In genomic region chr3:155019576-155019975, GRCh38 we compare ENCODE assay signal across 19 cellular contexts.
DNase-seq lines count a peak whose midpoint lies in the region; ATAC-seq and TF ChIP-seq lines count a peak whose summit lies in the region.
"Had no signal": no experiment of that assay in that cellular context is flagged by ENCODE, and none has a peak within 500 bp of the region (broad histone marks: within the 10 kb centered on the region; RNA-seq: fewer than 3 reads in every experiment).

No MANE protein-coding gene starts in this region.

- no peaks in the 10 kb centered on the region for H3K27me3 ChIP-seq in OCI-LY1 (ENCODE audit: insufficient read depth, low read length)
- H3K27me3 ChIP-seq in fibroblast of lung (ENCODE audit: control insufficient read depth, insufficient read depth, low read length), result no peaks in the 10 kb centered on the region
- no peaks in the 10 kb centered on the region for H3K27me3 ChIP-seq in parathyroid adenoma (ENCODE audit: control insufficient read depth, insufficient read depth, low read length)
- H3K27me3 ChIP-seq: gastrocnemius medialis had no signal

- H2AFZ ChIP-seq in OCI-LY1 (ENCODE audit: low read length) (peak overlapping the region; percentile 76; the same call in 1 of the 2 replicates), fibroblast of lung (ENCODE audit: low read length) (no peak overlapping the region), parathyroid adenoma (peak overlapping the region; percentile 52)

- no peaks in the 10 kb centered on the region for H3K9me3 Mint-ChIP-seq in activated CD4-positive, alpha-beta T cell treated with anti-CD3 and anti-CD28 coated beads for 36 hours (ENCODE audit: low read depth)
- H3K9me3 Mint-ChIP-seq: activated CD4-positive, alpha-beta T cell treated with anti-CD3 and anti-CD28 coated beads, Interleukin-2, amount 10 ng/mL, durations not matched to agents 24 days and 14 days; naive B cell had no signal

- TF ChIP-seq CTCF in OCI-LY1 (IDR thresholded peaks at IDR 0.05; ENCODE audit: low read length) (no peak), fibroblast of lung (conservative IDR thresholded peaks at IDR 0.05 in 1 of 2, IDR thresholded peaks at IDR 0.05 in 1 of 2; ENCODE audit: low read depth in 1 of 2, low read length in 2 of 2) (no peak), parathyroid adenoma (IDR thresholded peaks at IDR 0.05) (no peak), omental fat pad (IDR thresholded peaks at IDR 0.05) (no peak)

- no peaks in the 10 kb centered on the region for H3K9me2 ChIP-seq in OCI-LY1 (ENCODE audit: low read depth, low read length)

- H3K9me3 ChIP-seq in OCI-LY1 (ENCODE audit: low read length), result no peaks in the 10 kb centered on the region
- no peaks in the 10 kb centered on the region for H3K9me3 ChIP-seq in fibroblast of lung (ENCODE audit: control insufficient read depth, insufficient read depth, low read depth, low read length)
- H3K9me3 ChIP-seq in parathyroid adenoma (ENCODE audit: control insufficient read depth, low read length), result no peaks in the 10 kb centered on the region
- H3K9me3 ChIP-seq: gastrocnemius medialis had no signal

- H3K4me1 Mint-ChIP-seq in activated CD4-positive, alpha-beta T cell treated with anti-CD3 and anti-CD28 coated beads for 36 hours, result no peaks in the 10 kb centered on the region
- H3K4me1 Mint-ChIP-seq: activated CD4-positive, alpha-beta T cell treated with anti-CD3 and anti-CD28 coated beads, Interleukin-2, amount 10 ng/mL, durations not matched to agents 24 days and 14 days; activated naive CD8-positive, alpha-beta T cell treated with anti-CD3 and anti-CD28 coated beads, Interleukin-2, amount 50 U/mL, for 24 hours; CD4-positive, CD25-positive, alpha-beta regulatory T cell; stimulated activated naive CD8-positive, alpha-beta T cell treated with anti-CD3 and anti-CD28 coated beads, Interleukin-15, amount 100 ng/mL, for 72 hours had no signal

- H3K27ac ChIP-seq in OCI-LY1 (ENCODE audit: low read depth, low read length, poor library complexity, severe bottlenecking), result no peak overlapping the region
- no peak overlapping the region for H3K27ac ChIP-seq in fibroblast of lung (ENCODE audit: insufficient read depth, low read length)
- H3K27ac ChIP-seq in parathyroid adenoma, result no peak overlapping the region
- H3K27ac ChIP-seq: coronary artery, gastrocnemius medialis had no signal

- intact Hi-C loops in activated CD4-positive, alpha-beta T cell treated with anti-CD3 and anti-CD28 coated beads for 36 hours (cut with DNase I, micrococcal nuclease), result no loop called here

- no peaks in the 10 kb centered on the region for H3K36me3 ChIP-seq in OCI-LY1 (ENCODE audit: insufficient read depth, low read length)
- H3K36me3 ChIP-seq in fibroblast of lung (ENCODE audit: control insufficient read depth, insufficient read depth, low read length), result no peaks in the 10 kb centered on the region
- no peaks in the 10 kb centered on the region for H3K36me3 ChIP-seq in parathyroid adenoma (ENCODE audit: control insufficient read depth, insufficient read depth, low read length)
- H3K36me3 ChIP-seq: gastrocnemius medialis had no signal

- CTCF ChIA-PET in activated CD4-positive, alpha-beta T cell treated with anti-CD3 and anti-CD28 coated beads for 36 hours (lab: Charles Lee), result no interaction called here

- H3K4me2 ChIP-seq in OCI-LY1 (ENCODE audit: low read length) (no peak overlapping the region), fibroblast of lung (ENCODE audit: extremely low read depth, insufficient read depth, low read length) (no peak overlapping the region), parathyroid adenoma (ENCODE audit: low read length) (no peak overlapping the region)

- H3K4me3 Mint-ChIP-seq in activated CD4-positive, alpha-beta T cell treated with anti-CD3 and anti-CD28 coated beads for 36 hours, result no peak overlapping the region
- H3K4me3 Mint-ChIP-seq: activated CD4-positive, alpha-beta T cell treated with anti-CD3 and anti-CD28 coated beads, Interleukin-2, amount 10 ng/mL, durations not matched to agents 24 days and 14 days; activated naive CD8-positive, alpha-beta T cell treated with anti-CD3 and anti-CD28 coated beads, Interleukin-2, amount 50 U/mL, for 24 hours; activated T-cell treated with anti-CD3 and anti-CD28 coated beads, Interleukin-2, amount 50 U/mL, for 4 hours; CD4-positive, CD25-positive, alpha-beta regulatory T cell; naive B cell; stimulated activated naive CD8-positive, alpha-beta T cell treated with anti-CD3 and anti-CD28 coated beads, Interleukin-15, amount 100 ng/mL, for 72 hours; T-helper 1 cell treated with Interleukin-12 subunit alpha and Interleukin-12 subunit beta and Interleukin-4 antibody, amounts not matched to agents 30 μg/mL and 1 μg/mL, for 36 hours had no signal

- H3K79me2 ChIP-seq in OCI-LY1 (ENCODE audit: insufficient read depth, low read length), result no peaks in the 10 kb centered on the region
- H3K79me2 ChIP-seq in fibroblast of lung (ENCODE audit: control insufficient read depth, insufficient read depth, low read length), result no peaks in the 10 kb centered on the region
- no peaks in the 10 kb centered on the region for H3K79me2 ChIP-seq in parathyroid adenoma

- in situ Hi-C loops in G401 (cut with HindIII; ENCODE audit: low sequenced_read_pairs), result no loop called here

- ATAC-seq in activated CD4-positive, alpha-beta T cell treated with anti-CD3 and anti-CD28 coated beads for 36 hours, result no peak
- ATAC-seq in omental fat pad (ENCODE audit: low FRiP score), result no peak
- ATAC-seq: activated naive CD8-positive, alpha-beta T cell treated with anti-CD3 and anti-CD28 coated beads, Interleukin-2, amount 50 U/mL, for 24 hours; activated T-cell treated with anti-CD3 and anti-CD28 coated beads, Interleukin-2, amount 50 U/mL, for 4 hours; gastrocnemius medialis; stimulated activated naive CD8-positive, alpha-beta T cell treated with anti-CD3 and anti-CD28 coated beads, Interleukin-15, amount 100 ng/mL, for 72 hours had no signal

- DNase-seq in G401 (ENCODE audit: low spot score) (peak; percentile 67), fibroblast of lung (ENCODE audit: low read depth in 2 of 2) (peak; percentile 8 to 40), omental fat pad (ENCODE audit: low spot score) (no peak), ecto neural progenitor cell (ENCODE audit: low spot score) (no peak), COLO668 (lab: John Stamatoyannopoulos, UW; ENCODE audit: unreplicated experiment) (no peak)
- DNase-seq in activated CD4-positive, alpha-beta T cell treated with anti-CD3 and anti-CD28 coated beads for 36 hours, result no peak
- DNase-seq: activated CD4-positive, alpha-beta T cell treated with anti-CD3 and anti-CD28 coated beads, Interleukin-2, amount 10 ng/mL, durations not matched to agents 24 days and 14 days; activated naive CD8-positive, alpha-beta T cell treated with anti-CD3 and anti-CD28 coated beads, Interleukin-2, amount 50 U/mL, for 24 hours; activated T-cell treated with anti-CD3 and anti-CD28 coated beads, Interleukin-2, amount 50 U/mL, for 4 hours; CD4-positive, CD25-positive, alpha-beta regulatory T cell; gastrocnemius medialis; naive B cell; NCI-H1417; NCI-H524 treated with DMSO at 0.1 percent for 48 hours; stimulated activated naive CD8-positive, alpha-beta T cell treated with anti-CD3 and anti-CD28 coated beads, Interleukin-15, amount 100 ng/mL, for 72 hours had no signal

- H3K4me3 ChIP-seq in OCI-LY1 (ENCODE audit: low read depth, low read length, poor library complexity, severe bottlenecking) (no peak overlapping the region), fibroblast of lung (replicated peaks in 1 of 4; ENCODE audit: control extremely low read depth in 1 of 4, insufficient read depth in 1 of 4, low read depth in 3 of 4, low read length in 4 of 4) (no peak overlapping the region), parathyroid adenoma (ENCODE audit: low read depth, low read length) (no peak overlapping the region)
- H3K4me3 ChIP-seq: coronary artery, gastrocnemius medialis had no signal

- H3K36me3 Mint-ChIP-seq in activated CD4-positive, alpha-beta T cell treated with anti-CD3 and anti-CD28 coated beads for 36 hours (ENCODE audit: low read depth), result no peaks in the 10 kb centered on the region
- H3K36me3 Mint-ChIP-seq: CD4-positive, CD25-positive, alpha-beta regulatory T cell; naive B cell had no signal

- no peak overlapping the region for H3K27ac Mint-ChIP-seq in activated CD4-positive, alpha-beta T cell treated with anti-CD3 and anti-CD28 coated beads for 36 hours
- H3K27ac Mint-ChIP-seq: activated CD4-positive, alpha-beta T cell treated with anti-CD3 and anti-CD28 coated beads, Interleukin-2, amount 10 ng/mL, durations not matched to agents 24 days and 14 days; activated naive CD8-positive, alpha-beta T cell treated with anti-CD3 and anti-CD28 coated beads, Interleukin-2, amount 50 U/mL, for 24 hours; CD4-positive, CD25-positive, alpha-beta regulatory T cell; T-helper 1 cell treated with Interleukin-12 subunit alpha and Interleukin-12 subunit beta and Interleukin-4 antibody, amounts not matched to agents 30 μg/mL and 1 μg/mL, for 36 hours had no signal

- POLR2A ChIA-PET in activated CD4-positive, alpha-beta T cell treated with anti-CD3 and anti-CD28 coated beads for 36 hours (lab: Charles Lee), result no interaction called here

- no peaks in the 10 kb centered on the region for H4K20me1 ChIP-seq in OCI-LY1 (ENCODE audit: insufficient read depth, low read length)
- no peaks in the 10 kb centered on the region for H4K20me1 ChIP-seq in fibroblast of lung (ENCODE audit: control insufficient read depth, extremely low read depth, insufficient read depth, low read length)

- no peaks in the 10 kb centered on the region for H3K27me3 Mint-ChIP-seq in activated CD4-positive, alpha-beta T cell treated with anti-CD3 and anti-CD28 coated beads for 36 hours
- H3K27me3 Mint-ChIP-seq: activated CD4-positive, alpha-beta T cell treated with anti-CD3 and anti-CD28 coated beads, Interleukin-2, amount 10 ng/mL, durations not matched to agents 24 days and 14 days; activated naive CD8-positive, alpha-beta T cell treated with anti-CD3 and anti-CD28 coated beads, Interleukin-2, amount 50 U/mL, for 24 hours; CD4-positive, CD25-positive, alpha-beta regulatory T cell; naive B cell; stimulated activated naive CD8-positive, alpha-beta T cell treated with anti-CD3 and anti-CD28 coated beads, Interleukin-15, amount 100 ng/mL, for 72 hours had no signal

- H3K9ac ChIP-seq in OCI-LY1 (ENCODE audit: low read length) (no peak overlapping the region), fibroblast of lung (ENCODE audit: insufficient read depth, low read length) (no peak overlapping the region), parathyroid adenoma (no peak overlapping the region)

- H3K4me1 ChIP-seq in OCI-LY1 (ENCODE audit: insufficient read depth, low read length, severe bottlenecking), result peaks cover 19% of the 10 kb centered on the region
- H3K4me1 ChIP-seq in fibroblast of lung (ENCODE audit: control insufficient read depth, extremely low read depth, insufficient read depth, low read length), result no peaks in the 10 kb centered on the region
- H3K4me1 ChIP-seq in parathyroid adenoma, result peaks cover 12% of the 10 kb centered on the region
- H3K4me1 ChIP-seq: gastrocnemius medialis had no signal

- H3F3A ChIP-seq in OCI-LY1 (ENCODE audit: insufficient read depth, low read length), result no peaks in the 10 kb centered on the region

Comparison
In these comparisons a context has a peak if more than half of its experiments do, and no peak if none do; other contexts are left out.
1. DNase-seq: peak in G401 (single experiment) and fibroblast of lung (2 of 2); none in activated CD4-positive, alpha-beta T cell treated with anti-CD3 and anti-CD28 coated beads for 36 hours (single experiment), omental fat pad (single experiment), ecto neural progenitor cell (single experiment) and COLO668 (single experiment).